ENCODE assay signal across 1 cellular context in genomic region chr20:63973160-63973479, GRCh38.
TF ChIP-seq lines count a peak whose summit lies in the region.

No MANE protein-coding gene starts in this region.

TF ChIP-seq in GM12878, 131 proteins besides CTCF, POLR2A, EP300 and RAD21:
- TF ChIP-seq SMAD5 (IDR thresholded peaks at IDR 0.05; ENCODE audit: low read depth), result 0 out of 2 replicates have a peak, but pooled peaks have one; percentile 40
- 0 out of 2 replicates have a peak, but pooled peaks have one; percentile 2 for TF ChIP-seq POLR2AphosphoS5 (IDR thresholded peaks at IDR 0.05; ENCODE audit: low read length)
- TF ChIP-seq ZNF274 (IDR thresholded peaks at IDR 0.05; ENCODE audit: insufficient read depth, insufficient read length), result no peak
